1 cellular context compared by ENCODE assay signal in genomic region chr4:40626183-40626990, GRCh38.
TF ChIP-seq lines count a peak whose summit lies in the region.

No MANE protein-coding gene starts in this region.

TF ChIP-seq in GM23338, 12 proteins besides CTCF, POLR2A, EP300 and RAD21 (continued from another document):
- TF ChIP-seq, protein P1, sequence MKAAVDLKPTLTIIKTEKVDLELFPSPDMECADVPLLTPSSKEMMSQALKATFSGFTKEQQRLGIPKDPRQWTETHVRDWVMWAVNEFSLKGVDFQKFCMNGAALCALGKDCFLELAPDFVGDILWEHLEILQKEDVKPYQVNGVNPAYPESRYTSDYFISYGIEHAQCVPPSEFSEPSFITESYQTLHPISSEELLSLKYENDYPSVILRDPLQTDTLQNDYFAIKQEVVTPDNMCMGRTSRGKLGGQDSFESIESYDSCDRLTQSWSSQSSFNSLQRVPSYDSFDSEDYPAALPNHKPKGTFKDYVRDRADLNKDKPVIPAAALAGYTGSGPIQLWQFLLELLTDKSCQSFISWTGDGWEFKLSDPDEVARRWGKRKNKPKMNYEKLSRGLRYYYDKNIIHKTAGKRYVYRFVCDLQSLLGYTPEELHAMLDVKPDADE (IDR thresholded peaks at IDR 0.05), result no peak
- TF ChIP-seq, protein P2, sequence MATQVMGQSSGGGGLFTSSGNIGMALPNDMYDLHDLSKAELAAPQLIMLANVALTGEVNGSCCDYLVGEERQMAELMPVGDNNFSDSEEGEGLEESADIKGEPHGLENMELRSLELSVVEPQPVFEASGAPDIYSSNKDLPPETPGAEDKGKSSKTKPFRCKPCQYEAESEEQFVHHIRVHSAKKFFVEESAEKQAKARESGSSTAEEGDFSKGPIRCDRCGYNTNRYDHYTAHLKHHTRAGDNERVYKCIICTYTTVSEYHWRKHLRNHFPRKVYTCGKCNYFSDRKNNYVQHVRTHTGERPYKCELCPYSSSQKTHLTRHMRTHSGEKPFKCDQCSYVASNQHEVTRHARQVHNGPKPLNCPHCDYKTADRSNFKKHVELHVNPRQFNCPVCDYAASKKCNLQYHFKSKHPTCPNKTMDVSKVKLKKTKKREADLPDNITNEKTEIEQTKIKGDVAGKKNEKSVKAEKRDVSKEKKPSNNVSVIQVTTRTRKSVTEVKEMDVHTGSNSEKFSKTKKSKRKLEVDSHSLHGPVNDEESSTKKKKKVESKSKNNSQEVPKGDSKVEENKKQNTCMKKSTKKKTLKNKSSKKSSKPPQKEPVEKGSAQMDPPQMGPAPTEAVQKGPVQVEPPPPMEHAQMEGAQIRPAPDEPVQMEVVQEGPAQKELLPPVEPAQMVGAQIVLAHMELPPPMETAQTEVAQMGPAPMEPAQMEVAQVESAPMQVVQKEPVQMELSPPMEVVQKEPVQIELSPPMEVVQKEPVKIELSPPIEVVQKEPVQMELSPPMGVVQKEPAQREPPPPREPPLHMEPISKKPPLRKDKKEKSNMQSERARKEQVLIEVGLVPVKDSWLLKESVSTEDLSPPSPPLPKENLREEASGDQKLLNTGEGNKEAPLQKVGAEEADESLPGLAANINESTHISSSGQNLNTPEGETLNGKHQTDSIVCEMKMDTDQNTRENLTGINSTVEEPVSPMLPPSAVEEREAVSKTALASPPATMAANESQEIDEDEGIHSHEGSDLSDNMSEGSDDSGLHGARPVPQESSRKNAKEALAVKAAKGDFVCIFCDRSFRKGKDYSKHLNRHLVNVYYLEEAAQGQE (IDR thresholded peaks at IDR 0.05; ENCODE audit: unreplicated experiment), result no peak
- TF ChIP-seq CREB1 (CRISPR knock-in tag; IDR thresholded peaks at IDR 0.05; ENCODE audit: low read depth), result no peak
- TF ChIP-seq EZH2 (IDR thresholded peaks at IDR 0.05; ENCODE audit: low read depth, unreplicated experiment), result no peak
